In genomic region chr21:43728467-43729390, GRCh38 we compare ENCODE assay signal across 1 cellular context.
A peak's percentile ranks its signal among the peaks of the same experiment; 100 is the strongest.
TF ChIP-seq lines count a peak whose summit lies in the region.

No MANE protein-coding gene starts in this region.

TF ChIP-seq in GM12878, 131 proteins besides CTCF, POLR2A, EP300 and RAD21 (continued from another document):
- TF ChIP-seq ELK1 (IDR thresholded peaks at IDR 0.05; ENCODE audit: low read depth, low read length) (peak; percentile 58; the same call in 1 of the 2 replicates), NR2C1 (IDR thresholded peaks at IDR 0.05) (no peak), TARDBP (IDR thresholded peaks at IDR 0.05; ENCODE audit: borderline replicate concordance) (0 out of 2 replicates have a peak, but pooled peaks have one; percentile 60), RELB (IDR thresholded peaks at IDR 0.05; ENCODE audit: low read depth) (peak; percentile 79), ZZZ3 (IDR thresholded peaks at IDR 0.05; ENCODE audit: control insufficient read depth, insufficient read length, low read depth) (no peak), POU2F2 (IDR thresholded peaks at IDR 0.05; ENCODE audit: borderline replicate concordance, low read depth, low read length) (peak; percentile 71; the same call in 2 of the 3 replicates), ATF7 (IDR thresholded peaks at IDR 0.05; ENCODE audit: low read depth) (peak; percentile 74), DPF2 (IDR thresholded peaks at IDR 0.05) (peak; percentile 80), POLR2AphosphoS2 (IDR thresholded peaks at IDR 0.05; ENCODE audit: low read depth, low read length) (0 out of 2 replicates have a peak, but pooled peaks have one; percentile 29), HDAC6 (IDR thresholded peaks at IDR 0.05; ENCODE audit: unreplicated experiment) (no peak), USF1 (IDR thresholded peaks at IDR 0.05; ENCODE audit: borderline replicate concordance, extremely low read length, insufficient read depth, low read depth, low read length) (peak; percentile 88), BACH1 (IDR thresholded peaks at IDR 0.05; ENCODE audit: borderline replicate concordance) (peak; percentile 89), MAX (IDR thresholded peaks at IDR 0.05; ENCODE audit: low read depth, low read length) (peak; percentile 96), PRDM15 (CRISPR knock-in tag; IDR thresholded peaks at IDR 0.05) (no peak), FOS (IDR thresholded peaks at IDR 0.05; ENCODE audit: borderline replicate concordance, extremely low read depth, insufficient read length) (no peak), SMC3 (IDR thresholded peaks at IDR 0.05; ENCODE audit: borderline replicate concordance, low read length) (no peak), RUNX3 (IDR thresholded peaks at IDR 0.05; ENCODE audit: low read length) (no peak), CREB1 (IDR thresholded peaks at IDR 0.05; ENCODE audit: low read depth) (no peak), FOXM1 (IDR thresholded peaks at IDR 0.05; ENCODE audit: low read depth, low read length) (no peak), SRF (IDR thresholded peaks at IDR 0.05; ENCODE audit: low read depth in 2 of 2, low read length in 2 of 2) (peak in 1 of 2 experiments; percentile 46; a peak in 1 of 4 replicates), SREBF2 (IDR thresholded peaks at IDR 0.05; ENCODE audit: low read length) (peak; percentile 45; the same call in 1 of the 2 replicates), ZBTB40 (IDR thresholded peaks at IDR 0.05; ENCODE audit: borderline replicate concordance) (peak; percentile 92), IRF3 (IDR thresholded peaks at IDR 0.05) (no peak), FOXK2 (IDR thresholded peaks at IDR 0.05) (no peak), BRCA1 (IDR thresholded peaks at IDR 0.05; ENCODE audit: low read depth, low read length) (no peak), NKRF (conservative IDR thresholded peaks at IDR 0.05) (peak; percentile 91), CEBPZ (IDR thresholded peaks at IDR 0.05; ENCODE audit: low read depth, low read length) (no peak)
